In the genomic region with DNA sequence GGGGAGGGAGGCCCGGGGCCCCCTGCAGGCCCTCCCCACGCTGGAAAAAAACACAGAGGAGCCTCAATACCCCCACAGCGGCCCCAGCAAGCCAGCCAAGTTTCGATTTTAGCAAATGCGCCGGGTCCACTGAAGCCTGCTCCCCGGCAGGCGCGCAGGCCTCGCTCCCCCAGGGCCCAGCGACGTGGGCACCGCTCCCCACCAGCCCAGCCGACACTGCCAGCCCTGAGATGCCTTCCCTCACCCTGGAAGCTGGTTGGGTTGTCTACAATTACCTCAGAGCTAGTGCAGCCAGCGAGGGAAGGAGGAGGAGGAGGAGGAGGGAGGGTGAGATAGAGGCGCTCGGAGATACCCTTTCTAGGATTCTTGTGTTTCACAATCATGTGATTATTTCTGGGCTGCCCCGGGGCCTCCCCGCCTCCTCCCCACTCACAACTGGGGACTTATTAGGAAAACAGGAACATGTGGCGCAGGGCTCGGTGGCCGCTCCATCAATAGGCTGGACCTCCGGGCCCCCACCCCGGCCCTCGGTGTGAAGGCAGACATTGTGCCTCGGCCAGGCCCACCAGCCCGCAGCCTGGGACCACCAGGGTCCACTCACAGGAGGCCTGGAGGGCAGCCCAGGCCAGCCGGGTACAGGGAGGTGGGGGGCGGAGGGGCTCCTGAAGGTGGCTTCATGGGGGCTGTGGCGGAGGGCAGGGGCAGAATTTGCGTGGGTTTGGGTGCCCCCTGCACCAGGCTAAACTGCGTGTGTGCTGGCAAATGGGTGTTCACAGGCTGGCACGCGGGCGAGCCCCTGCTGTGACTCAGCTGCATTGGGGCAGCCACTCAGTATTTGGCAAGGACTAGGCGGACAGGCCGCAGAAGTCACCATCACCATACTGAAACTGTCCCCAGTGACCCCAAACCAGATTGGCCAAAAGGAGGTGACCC, we compare ENCODE assay signal across 8 cellular contexts.
DNase-seq lines count a peak whose midpoint lies in the region; ATAC-seq and TF ChIP-seq lines count a peak whose summit lies in the region.

No MANE protein-coding gene starts in this region.

- H3K4me1 ChIP-seq in muscle layer of duodenum (ENCODE audit: control insufficient read depth in 1 of 2, insufficient read depth in 2 of 2, low read length in 2 of 2): peaks cover 19 to 64% of the 10 kb centered on the region in 2 donors
- H3K4me1 ChIP-seq in thymus (ENCODE audit: control insufficient read depth, insufficient read depth, low read length): peaks cover 26% of the 10 kb centered on the region

- peak; percentile 81 for DNase-seq in GM10266 (ENCODE audit: extremely low spot score)
- DNase-seq in activated CD4-positive, alpha-beta T cell treated with anti-CD3 and anti-CD28 coated beads for 4 hours: peak; percentile 44 to 53
- DNase-seq in dorsolateral prefrontal cortex: peak; percentile 51 to 88 (median 81)
- no peak for DNase-seq in NK-92 treated with Interleukin-12 subunit alpha and Interleukin-12 subunit beta, amount 100 ng/mL, for 24 hours (lab: John Stamatoyannopoulos, UW)
- no peak for DNase-seq in SW 1271 (lab: John Stamatoyannopoulos, UW)

- H3K9me3 ChIP-seq in muscle layer of duodenum (ENCODE audit: control insufficient read depth in 1 of 2, low read length in 2 of 2): no peaks in the 10 kb centered on the region
- peaks cover 2% of the 10 kb centered on the region for H3K9me3 ChIP-seq in thymus (ENCODE audit: control insufficient read depth)

- H3K36me3 ChIP-seq in muscle layer of duodenum (ENCODE audit: control insufficient read depth in 1 of 2, insufficient read depth in 2 of 2, low read length in 2 of 2) (peaks cover 13 to 24% of the 10 kb centered on the region in 2 donors), thymus (ENCODE audit: control insufficient read depth, insufficient read depth) (peaks cover 32% of the 10 kb centered on the region)

- peak; percentile 21 for ATAC-seq in HG03108 (IDR thresholded peaks at IDR 0.05; ENCODE audit: unreplicated experiment)

- H3K27ac ChIP-seq in dorsolateral prefrontal cortex (peak overlapping the region; percentile 74 to 96 (median 91)), muscle layer of duodenum (ENCODE audit: low read length) (peak overlapping the region; percentile 60), thymus (ENCODE audit: low read depth) (peak overlapping the region; percentile 32)

- H3K4me3 ChIP-seq in dorsolateral prefrontal cortex: peak overlapping the region; percentile 28 to 67 (median 52)
- peak overlapping the region in 1 of 2 donors; percentile 56 for H3K4me3 ChIP-seq in muscle layer of duodenum (ENCODE audit: low read depth in 1 of 2, low read length in 2 of 2)
- peak overlapping the region; percentile 2 for H3K4me3 ChIP-seq in thymus (ENCODE audit: low read length)

- intact Hi-C loops in dorsolateral prefrontal cortex (cut with DNase I): loop anchor here (5.0 kb wide), 2 partner anchors 60 to 310 kb away; no protein-coding TSS in a partner anchor

- H3K27me3 ChIP-seq in dorsolateral prefrontal cortex: no peaks in the 10 kb centered on the region
- H3K27me3 ChIP-seq in muscle layer of duodenum (ENCODE audit: low read depth, low read length): no peaks in the 10 kb centered on the region
- no peaks in the 10 kb centered on the region for H3K27me3 ChIP-seq in thymus (ENCODE audit: control insufficient read depth, insufficient read depth)

- 45% methylated on average over 37 of the region's 37 CpGs for WGBS in thymus

- TF ChIP-seq CTCF in GM10266 (IDR thresholded peaks at IDR 0.05; ENCODE audit: control insufficient read depth, insufficient read depth, low read depth, missing control alignments): no peak
- peak in 4 of 56 donors; percentile 11 to 25 (median 12) for TF ChIP-seq CTCF in dorsolateral prefrontal cortex (IDR thresholded peaks at IDR 0.05 in 54 of 56, conservative IDR thresholded peaks at IDR 0.05 in 2 of 56; ENCODE audit: low read depth in 1 of 56, partially characterized antibody in 56 of 56)

Comparison
In these comparisons a context has a peak if more than half of its experiments do, and no peak if none do; other contexts are left out.
1. DNase-seq: peak in GM10266 (single experiment), activated CD4-positive, alpha-beta T cell treated with anti-CD3 and anti-CD28 coated beads for 4 hours (2 of 2) and dorsolateral prefrontal cortex (10 of 10); none in NK-92 treated with Interleukin-12 subunit alpha and Interleukin-12 subunit beta, amount 100 ng/mL, for 24 hours (single experiment) and SW 1271 (0 of 2).
2. H3K27ac ChIP-seq: peak in every context shown above with its lines; median percentile 91 in dorsolateral prefrontal cortex; 60 in muscle layer of duodenum; 32 in thymus.